22 cellular contexts compared by ENCODE assay signal in the genomic region with DNA sequence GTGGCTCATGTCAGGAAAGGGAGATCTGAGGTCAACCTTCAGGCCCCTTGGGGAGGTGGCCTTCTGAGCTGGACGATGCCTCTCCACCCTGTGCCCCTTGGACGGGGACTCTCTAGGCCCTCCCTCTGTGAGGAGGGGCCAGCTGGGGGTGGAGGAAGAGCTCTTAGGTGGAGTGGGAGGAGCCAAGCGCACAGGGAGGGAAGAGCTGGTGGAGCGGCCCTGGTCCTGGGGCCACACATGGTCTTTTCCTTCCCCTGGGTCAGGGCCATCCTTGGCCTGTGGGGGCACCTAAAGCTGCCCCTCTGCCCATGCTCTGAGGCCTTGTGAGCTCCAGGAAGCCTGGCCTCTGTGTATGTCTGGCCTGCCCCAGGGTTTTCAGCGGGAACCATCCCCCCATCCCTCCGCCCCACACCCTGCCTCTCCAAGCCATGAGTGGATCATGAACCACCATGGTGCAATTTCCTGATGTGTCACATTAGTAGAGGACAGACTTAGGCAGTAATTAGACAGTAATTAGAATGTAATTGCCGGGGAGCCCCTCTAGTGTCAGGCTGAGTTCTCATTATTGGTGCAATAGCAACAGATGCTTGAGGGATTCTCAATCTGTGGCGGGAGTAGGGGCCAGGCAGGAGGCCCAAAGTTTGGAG.
DNase-seq lines count a peak whose midpoint lies in the region; ATAC-seq and TF ChIP-seq lines count a peak whose summit lies in the region.
"Had no signal": no experiment of that assay in that cellular context is flagged by ENCODE, and none has a peak within 500 bp of the region (broad histone marks: within the 10 kb centered on the region; RNA-seq: fewer than 3 reads in every experiment).

No MANE protein-coding gene starts in this region.

- ATAC-seq in GM21619 (IDR thresholded peaks at IDR 0.05; ENCODE audit: unreplicated experiment) = no peak
- ATAC-seq: activated T-cell treated with anti-CD3 and anti-CD28 coated beads, Interleukin-2, amount 50 U/mL, for 4 hours; Panc1 had no signal

- H3K27me3 ChIP-seq in osteoblast (ENCODE audit: insufficient read depth, low read length) = no peaks in the 10 kb centered on the region
- no peaks in the 10 kb centered on the region for H3K27me3 ChIP-seq in CD4-positive, alpha-beta memory T cell (ENCODE audit: insufficient read depth, low read length)
- H3K27me3 ChIP-seq: BLaER1, brain microvascular endothelial cell, thyroid gland had no signal

- no peaks in the 10 kb centered on the region for H3K9me3 ChIP-seq in osteoblast (ENCODE audit: low read depth, low read length)
- no peaks in the 10 kb centered on the region for H3K9me3 ChIP-seq in CD4-positive, alpha-beta memory T cell (ENCODE audit: control insufficient read depth in 1 of 2, low read length in 2 of 2)
- H3K9me3 ChIP-seq: BLaER1, lower lobe of right lung, prostate gland, thyroid gland had no signal

- DNase-seq in DMS 273 (lab: John Stamatoyannopoulos, UW; ENCODE audit: unreplicated experiment) (peak; percentile 62), DMS 273 treated with DMSO at 0.1 percent for 48 hours (lab: John Stamatoyannopoulos, UW) (no peak), NOMO-1 (lab: John Stamatoyannopoulos, UW; ENCODE audit: unreplicated experiment in 2 of 2) (peak; percentile 96 to 97), coronary artery (ENCODE audit: low spot score) (no peak), osteoblast (ENCODE audit: insufficient read length, low spot score, missing footprints) (peak; percentile 69), G401 (ENCODE audit: low spot score) (no peak)
- no peak for DNase-seq in CD4-positive, alpha-beta memory T cell
- DNase-seq: activated CD4-positive, alpha-beta memory T cell treated with anti-CD3 and anti-CD28 coated beads for 36 hours; activated T-cell treated with anti-CD3 and anti-CD28 coated beads, Interleukin-2, amount 50 U/mL, for 4 hours; brain microvascular endothelial cell; immature natural killer cell; lower lobe of right lung; NCI-H187; thyroid gland had no signal

- no peaks in the 10 kb centered on the region for H3K36me3 Mint-ChIP-seq in CD4-positive, alpha-beta memory T cell
- H3K36me3 Mint-ChIP-seq: activated CD4-positive, alpha-beta memory T cell treated with anti-CD3 and anti-CD28 coated beads for 36 hours; activated naive CD4-positive, alpha-beta T cell treated with anti-CD3 and anti-CD28 coated beads, Interleukin-2, amount 50 U/mL, for 24 hours; immature natural killer cell had no signal

- H3K79me2 ChIP-seq in osteoblast (ENCODE audit: insufficient read depth, low read length) = peaks cover 43% of the 10 kb centered on the region

- H3K27ac ChIP-seq in coronary artery (peak overlapping the region; percentile 13 to 23), osteoblast (ENCODE audit: low read depth, low read length) (no peak overlapping the region)
- H3K27ac ChIP-seq in CD4-positive, alpha-beta memory T cell (ENCODE audit: low read depth, low read length) = no peak overlapping the region
- H3K27ac ChIP-seq: 22Rv1, BLaER1, brain microvascular endothelial cell, lower lobe of right lung, prostate gland, thyroid gland had no signal

- H3K4me3 ChIP-seq in coronary artery (no peak overlapping the region), osteoblast (ENCODE audit: insufficient read depth, low read length) (no peak overlapping the region)
- H3K4me3 ChIP-seq in CD4-positive, alpha-beta memory T cell (ENCODE audit: low read length in 2 of 2) = no peak overlapping the region
- H3K4me3 ChIP-seq: BLaER1, dorsolateral prefrontal cortex, lower lobe of right lung, prostate gland, smooth muscle cell, thyroid gland had no signal

- peaks cover 22% of the 10 kb centered on the region for H3K4me1 ChIP-seq in osteoblast (ENCODE audit: insufficient read depth, low read length)
- H3K4me1 ChIP-seq in CD4-positive, alpha-beta memory T cell (ENCODE audit: insufficient read depth, low read length) = no peaks in the 10 kb centered on the region
- H3K4me1 ChIP-seq: lower lobe of right lung, prostate gland had no signal

- peaks cover 45% of the 10 kb centered on the region for H4K20me1 ChIP-seq in osteoblast (ENCODE audit: insufficient read depth, low read length)
- H4K20me1 ChIP-seq: BLaER1 had no signal

- POLR2A ChIA-PET in CD4-positive, alpha-beta memory T cell (lab: Charles Lee; ENCODE audit: partially characterized antibody) = no interaction called here

- CTCF ChIA-PET in CD4-positive, alpha-beta memory T cell (lab: Charles Lee; ENCODE audit: partially characterized antibody) = no interaction called here

- no peak overlapping the region for H3K4me2 ChIP-seq in osteoblast (ENCODE audit: insufficient read depth, low read length)
- H3K4me2 ChIP-seq: smooth muscle cell had no signal

- no peak overlapping the region for H2AFZ ChIP-seq in osteoblast (ENCODE audit: low read length)

- H3K36me3 ChIP-seq in osteoblast (ENCODE audit: insufficient read depth, low read length) = no peaks in the 10 kb centered on the region
- H3K36me3 ChIP-seq in CD4-positive, alpha-beta memory T cell (ENCODE audit: insufficient read depth, low read length) = no peaks in the 10 kb centered on the region
- H3K36me3 ChIP-seq: BLaER1, brain microvascular endothelial cell, lower lobe of right lung, prostate gland, thyroid gland had no signal

- no peaks in the 10 kb centered on the region for H3K27me3 Mint-ChIP-seq in CD4-positive, alpha-beta memory T cell
- H3K27me3 Mint-ChIP-seq: activated CD4-positive, alpha-beta memory T cell treated with anti-CD3 and anti-CD28 coated beads for 36 hours; activated naive CD4-positive, alpha-beta T cell treated with anti-CD3 and anti-CD28 coated beads, Interleukin-2, amount 50 U/mL, for 24 hours had no signal

- H3K4me1 Mint-ChIP-seq in CD4-positive, alpha-beta memory T cell = no peaks in the 10 kb centered on the region
- H3K4me1 Mint-ChIP-seq: activated naive CD4-positive, alpha-beta T cell treated with anti-CD3 and anti-CD28 coated beads, Interleukin-2, amount 50 U/mL, for 24 hours; immature natural killer cell had no signal

- peaks cover 0 to 3% (median 0%) of the 10 kb centered on the region in 8 donors for H3K9me3 Mint-ChIP-seq in CD4-positive, alpha-beta memory T cell
- H3K9me3 Mint-ChIP-seq: activated CD4-positive, alpha-beta memory T cell treated with anti-CD3 and anti-CD28 coated beads for 36 hours; activated naive CD4-positive, alpha-beta T cell treated with anti-CD3 and anti-CD28 coated beads, Interleukin-2, amount 50 U/mL, for 24 hours; activated T-cell treated with anti-CD3 and anti-CD28 coated beads, Interleukin-2, amount 50 U/mL, for 4 hours had no signal

- in situ Hi-C loops in G401 (cut with HindIII; ENCODE audit: low sequenced_read_pairs) = no loop called here

- no peak overlapping the region for H3K4me3 Mint-ChIP-seq in CD4-positive, alpha-beta memory T cell
- H3K4me3 Mint-ChIP-seq: activated CD4-positive, alpha-beta memory T cell treated with anti-CD3 and anti-CD28 coated beads for 36 hours; activated naive CD4-positive, alpha-beta T cell treated with anti-CD3 and anti-CD28 coated beads, Interleukin-2, amount 50 U/mL, for 24 hours; activated T-cell treated with anti-CD3 and anti-CD28 coated beads, Interleukin-2, amount 50 U/mL, for 4 hours; immature natural killer cell had no signal

- no peak overlapping the region for H3K27ac Mint-ChIP-seq in CD4-positive, alpha-beta memory T cell
- H3K27ac Mint-ChIP-seq: activated CD4-positive, alpha-beta memory T cell treated with anti-CD3 and anti-CD28 coated beads for 36 hours; activated naive CD4-positive, alpha-beta T cell treated with anti-CD3 and anti-CD28 coated beads, Interleukin-2, amount 50 U/mL, for 24 hours; immature natural killer cell had no signal

- intact Hi-C loops in CD4-positive, alpha-beta memory T cell (cut with micrococcal nuclease) = no loop called here

- TF ChIP-seq CTCF in coronary artery (IDR thresholded peaks at IDR 0.05) = no peak
- TF ChIP-seq CTCF in osteoblast (IDR thresholded peaks at IDR 0.05; ENCODE audit: extremely low read depth, low read depth, low read length) = no peak

Comparison
In these comparisons a context has a peak if more than half of its experiments do, and no peak if none do; other contexts are left out.
1. DNase-seq: peak in DMS 273 (single experiment), NOMO-1 (2 of 2) and osteoblast (single experiment); none in DMS 273 treated with DMSO at 0.1 percent for 48 hours (single experiment), coronary artery (single experiment), G401 (single experiment) and CD4-positive, alpha-beta memory T cell (0 of 5).
2. H3K27ac ChIP-seq: peak in coronary artery (2 of 2); none in osteoblast (single experiment) and CD4-positive, alpha-beta memory T cell (single experiment).